Comparison of ENCODE assay signal across 12 cellular contexts in the genomic region with DNA sequence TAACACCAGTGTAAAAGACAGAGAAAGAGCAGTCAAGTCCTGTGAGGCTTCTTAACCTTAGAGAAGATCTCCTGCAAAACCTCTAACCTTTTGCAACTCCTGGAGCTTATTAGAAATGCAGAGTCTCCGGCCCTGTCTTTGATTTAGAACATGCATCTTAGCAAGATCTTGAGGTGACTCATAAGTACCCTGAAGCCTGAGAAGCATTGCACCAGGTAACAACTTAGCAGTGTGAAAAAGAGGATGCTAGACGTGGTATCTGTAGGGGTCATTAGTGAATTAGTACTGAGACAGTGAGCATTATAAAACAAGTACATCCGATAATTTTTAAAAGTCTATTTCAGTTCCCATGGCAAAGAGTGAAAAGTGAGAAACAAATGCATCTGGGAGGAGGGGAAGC. TPM values are rescaled to one million over a fixed set of nuclear protein-coding genes. Genes with fewer than 3 reads are reported as not detected.
A peak's percentile ranks its signal among the peaks of the same experiment; 100 is the strongest.
DNase-seq lines count a peak whose midpoint lies in the region; ATAC-seq, FAIRE-seq and TF ChIP-seq lines count a peak whose summit lies in the region.
"Had no signal": no experiment of that assay in that cellular context is flagged by ENCODE, and none has a peak within 500 bp of the region (broad histone marks: within the 10 kb centered on the region; RNA-seq: fewer than 3 reads in every experiment).

No MANE protein-coding gene starts in this region.

- TF ChIP-seq CTCF in astrocyte (IDR thresholded peaks at IDR 0.05; ENCODE audit: insufficient read depth, low read depth, low read length) (no peak), nephron (IDR thresholded peaks at IDR 0.05; ENCODE audit: unreplicated experiment in 3 of 3) (no peak), pancreas (IDR thresholded peaks at IDR 0.05) (no peak), uterus (IDR thresholded peaks at IDR 0.05) (no peak)

- peaks cover 20 to 50% (median 39%) of the 10 kb centered on the region in 10 experiments for H3K4me1 ChIP-seq in BLaER1 treated with 17β-estradiol and CSF1 and Interleukin-3, amounts not matched to agents 10 nM and 100 nM
- H3K4me1 ChIP-seq in astrocyte (ENCODE audit: insufficient read depth, low read length) (peaks cover 39% of the 10 kb centered on the region), pancreas (no peaks in the 10 kb centered on the region), uterus (peaks cover 0 to 5% of the 10 kb centered on the region in 2 donors)

- H3K4me2 ChIP-seq in BLaER1 treated with 17β-estradiol and CSF1 and Interleukin-3, amounts not matched to agents 10 nM and 100 nM, result peak overlapping the region; percentile 60 to 85 (median 77)
- H3K4me2 ChIP-seq in astrocyte (ENCODE audit: low read length), result peak overlapping the region; percentile 8

- no peaks in the 10 kb centered on the region for H3K27me3 Mint-ChIP-seq in astrocyte (ENCODE audit: low read depth, unreplicated experiment)
- H3K27me3 Mint-ChIP-seq in nephron (ENCODE audit: low read depth), result no peaks in the 10 kb centered on the region

- H3K27ac Mint-ChIP-seq in astrocyte (ENCODE audit: unreplicated experiment) (no peak overlapping the region), nephron (peak overlapping the region; percentile 79 to 87 (median 85))
- H3K27ac Mint-ChIP-seq: activated naive CD8-positive, alpha-beta T cell treated with anti-CD3 and anti-CD28 coated beads for 36 hours had no signal

- peak overlapping the region; percentile 21 for H3K4me3 Mint-ChIP-seq in astrocyte (ENCODE audit: unreplicated experiment)
- no peak overlapping the region for H3K4me3 Mint-ChIP-seq in nephron
- H3K4me3 Mint-ChIP-seq: activated naive CD8-positive, alpha-beta T cell treated with anti-CD3 and anti-CD28 coated beads for 36 hours had no signal

- no peak overlapping the region for H2AFZ ChIP-seq in astrocyte (ENCODE audit: low read depth, low read length)

- no peaks in the 10 kb centered on the region for H3K9me3 ChIP-seq in BLaER1 treated with 17β-estradiol and CSF1 and Interleukin-3, amounts not matched to agents 10 nM and 100 nM (replicated peaks in 1 of 11)
- H3K9me3 ChIP-seq in astrocyte (ENCODE audit: insufficient read depth, low read depth, low read length) (no peaks in the 10 kb centered on the region), pancreas (no peaks in the 10 kb centered on the region), uterus (no peaks in the 10 kb centered on the region)
- H3K9me3 ChIP-seq: tibial artery had no signal

- peak overlapping the region in 9 of 11 experiments; percentile 31 to 77 (median 57); a peak in 14 of 22 replicates for H3K9ac ChIP-seq in BLaER1 treated with 17β-estradiol and CSF1 and Interleukin-3, amounts not matched to agents 10 nM and 100 nM
- no peak overlapping the region for H3K9ac ChIP-seq in astrocyte (ENCODE audit: low read length)

- H3K36me3 ChIP-seq in BLaER1 treated with 17β-estradiol and CSF1 and Interleukin-3, amounts not matched to agents 10 nM and 100 nM, result no peaks in the 10 kb centered on the region
- H3K36me3 ChIP-seq in astrocyte (ENCODE audit: insufficient read depth, low read length) (no peaks in the 10 kb centered on the region), pancreas (no peaks in the 10 kb centered on the region), uterus (no peaks in the 10 kb centered on the region)
- H3K36me3 ChIP-seq: tibial artery had no signal

- H3K9me3 Mint-ChIP-seq in astrocyte (ENCODE audit: unreplicated experiment) (no peaks in the 10 kb centered on the region), nephron (no peaks in the 10 kb centered on the region)
- H3K9me3 Mint-ChIP-seq: activated naive CD8-positive, alpha-beta T cell treated with anti-CD3 and anti-CD28 coated beads for 36 hours had no signal

- no peaks in the 10 kb centered on the region for H4K20me1 ChIP-seq in BLaER1 treated with 17β-estradiol and CSF1 and Interleukin-3, amounts not matched to agents 10 nM and 100 nM
- peaks cover 38% of the 10 kb centered on the region for H4K20me1 ChIP-seq in astrocyte (ENCODE audit: insufficient read depth, low read length)

- peak overlapping the region in 2 of 10 experiments; percentile 18 to 19; a peak in 1 of 20 replicates for H3K4me3 ChIP-seq in BLaER1 treated with 17β-estradiol and CSF1 and Interleukin-3, amounts not matched to agents 10 nM and 100 nM
- H3K4me3 ChIP-seq in astrocyte (ENCODE audit: insufficient read depth, low read depth, low read length) (no peak overlapping the region), pancreas (no peak overlapping the region), uterus (no peak overlapping the region)
- H3K4me3 ChIP-seq: lung, tibial artery had no signal

- H3K36me3 Mint-ChIP-seq in astrocyte (ENCODE audit: low read depth, unreplicated experiment) (peaks cover 3% of the 10 kb centered on the region), nephron (ENCODE audit: low read depth) (no peaks in the 10 kb centered on the region)
- H3K36me3 Mint-ChIP-seq: activated naive CD8-positive, alpha-beta T cell treated with anti-CD3 and anti-CD28 coated beads for 36 hours had no signal

- ATAC-seq in GM19351 (IDR thresholded peaks at IDR 0.05; ENCODE audit: unreplicated experiment), result peak; percentile 24
- ATAC-seq in pancreas, result no peak

- H3K27ac ChIP-seq in BLaER1 treated with 17β-estradiol and CSF1 and Interleukin-3, amounts not matched to agents 10 nM and 100 nM, result peak overlapping the region in 9 of 11 experiments; percentile 54 to 91 (median 80); a peak in 19 of 22 replicates
- H3K27ac ChIP-seq in astrocyte (ENCODE audit: low read depth, low read length) (no peak overlapping the region), pancreas (no peak overlapping the region), uterus (no peak overlapping the region)
- H3K27ac ChIP-seq: tibial artery had no signal

- H3K27me3 ChIP-seq in BLaER1 treated with 17β-estradiol and CSF1 and Interleukin-3, amounts not matched to agents 10 nM and 100 nM, result no peaks in the 10 kb centered on the region
- H3K27me3 ChIP-seq in astrocyte (ENCODE audit: insufficient read depth, low read length) (no peaks in the 10 kb centered on the region), pancreas (no peaks in the 10 kb centered on the region), uterus (no peaks in the 10 kb centered on the region)
- H3K27me3 ChIP-seq: tibial artery had no signal

- no peak for DNase-seq in astrocyte (ENCODE audit: low read depth)
- DNase-seq in stimulated activated naive CD4-positive, alpha-beta T cell (lab: John Stamatoyannopoulos, UW), result no peak
- no peak for DNase-seq in pancreas
- no peak for DNase-seq in uterus
- DNase-seq in mucosa of gallbladder (ENCODE audit: low spot score), result no peak
- DNase-seq: activated naive CD8-positive, alpha-beta T cell treated with anti-CD3 and anti-CD28 coated beads for 36 hours; SW 1271; tibial artery had no signal

- H3K4me1 Mint-ChIP-seq in astrocyte (ENCODE audit: low read depth, unreplicated experiment) (peaks cover 75% of the 10 kb centered on the region), nephron (peaks cover 72% of the 10 kb centered on the region)

- FAIRE-seq in astrocyte (lab: Jason Lieb, UNC), result no peak
- no peak for FAIRE-seq in pancreas (lab: Jason Lieb, UNC)

- intact Hi-C loops in pancreas (cut with DNase I) (no loop called here), uterus (cut with DNase I; ENCODE audit: low total_unique reads) (no loop called here)

- no peak for TF ChIP-seq POLR2A in uterus (IDR thresholded peaks at IDR 0.05)

- 64 to 74% methylated on average over 3 of the region's 3 CpGs for WGBS in pancreas, 2 donors

- H3K79me2 ChIP-seq in astrocyte (ENCODE audit: insufficient read depth, low read length), result peaks cover 98% of the 10 kb centered on the region

RNA-seq across cellular contexts. Expression of gene SCHIP1, which starts 20.6 kb away (rescaled TPM):
- total RNA-seq in astrocyte, result 21.3 and 27.7 TPM in 2 replicates
- total RNA-seq in pancreas, result under 1 TPM; 0.12 to 0.64 (median 0.50) TPM
- polyA plus RNA-seq in pancreas, result 1 to 10 TPM in 1 of 2 donors, under 1 TPM in 1; 0.80 to 4.3 TPM
- 10 to 100 TPM in 2 of 4 donors, 1 to 10 TPM in 2; 1.8 to 29.4 (median 7.0) TPM for total RNA-seq in uterus
- 5.0 TPM for total RNA-seq in mucosa of gallbladder
- total RNA-seq: activated naive CD8-positive, alpha-beta T cell treated with anti-CD3 and anti-CD28 coated beads for 36 hours had no signal

Comparison
In these comparisons a context has a peak if more than half of its experiments do, and no peak if none do; other contexts are left out.
1. H3K27ac ChIP-seq: peak in BLaER1 treated with 17β-estradiol and CSF1 and Interleukin-3, amounts not matched to agents 10 nM and 100 nM (9 of 11); none in astrocyte (single experiment), pancreas (0 of 4) and uterus (0 of 2).